Comparison of ENCODE assay signal across 23 cellular contexts in genomic region chr2:8976419-8976818, GRCh38. TPM values are rescaled to one million over a fixed set of nuclear protein-coding genes. Genes with fewer than 3 reads are reported as not detected.
DNase-seq lines count a peak whose midpoint lies in the region; ATAC-seq and TF ChIP-seq lines count a peak whose summit lies in the region.
"Had no signal": no experiment of that assay in that cellular context is flagged by ENCODE, and none has a peak within 500 bp of the region (broad histone marks: within the 10 kb centered on the region; RNA-seq: fewer than 3 reads in every experiment).

No MANE protein-coding gene starts in this region.

- no peaks in the 10 kb centered on the region for H3K79me2 ChIP-seq in trophoblast cell (ENCODE audit: control insufficient read depth, insufficient read depth, low read length, poor library complexity)

- no peaks in the 10 kb centered on the region for H3K4me1 ChIP-seq in trophoblast cell (ENCODE audit: control insufficient read depth in 1 of 2, insufficient read depth in 2 of 2, low read length in 2 of 2)

- H3K14ac ChIP-seq in trophoblast cell (ENCODE audit: low read length), result no peak overlapping the region

- no peaks in the 10 kb centered on the region for H3K4me1 Mint-ChIP-seq in stimulated activated memory B cell treated with anti-CD40 and anti-IgM and Interleukin-4, amounts not matched to agents 10 μg/mL and 1 μg/mL and 100 μg/mL, for 72 hours
- H3K4me1 Mint-ChIP-seq: nephron had no signal

- in situ Hi-C loops in KBM-7 (cut with MboI; ENCODE audit: low pct_unique_long_range_greater_than_20kb, low sequenced_read_pairs), result no loop called here

- H3K27me3 Mint-ChIP-seq in stimulated activated memory B cell treated with anti-CD40 and anti-IgM and Interleukin-4, amounts not matched to agents 10 μg/mL and 1 μg/mL and 100 μg/mL, for 72 hours, result no peaks in the 10 kb centered on the region

- H2AFZ ChIP-seq in trophoblast cell (ENCODE audit: insufficient read depth, low read length, poor library complexity), result no peak overlapping the region

- H3K4me3 ChIP-seq in fibroblast of the aortic adventitia (ENCODE audit: low read depth, low read length), result no peak overlapping the region
- H3K4me3 ChIP-seq in H7 (ENCODE audit: insufficient read depth, low read depth, low read length), result no peak overlapping the region
- H3K4me3 ChIP-seq in trophoblast cell (ENCODE audit: low read depth, low read length), result no peak overlapping the region
- H3K4me3 ChIP-seq: esophagus squamous epithelium had no signal

- H4K8ac ChIP-seq in trophoblast cell (ENCODE audit: low read depth, low read length), result no peak overlapping the region

- no peaks in the 10 kb centered on the region for H3K9me3 Mint-ChIP-seq in stimulated activated memory B cell treated with anti-CD40 and anti-IgM and Interleukin-4, amounts not matched to agents 10 μg/mL and 1 μg/mL and 100 μg/mL, for 72 hours
- H3K9me3 Mint-ChIP-seq: nephron had no signal

- no peak overlapping the region for H3K23ac ChIP-seq in trophoblast cell (ENCODE audit: low read length)

- H3K27ac Mint-ChIP-seq in stimulated activated memory B cell treated with anti-CD40 and anti-IgM and Interleukin-4, amounts not matched to agents 10 μg/mL and 1 μg/mL and 100 μg/mL, for 72 hours, result no peak overlapping the region
- H3K27ac Mint-ChIP-seq: nephron had no signal

- no peaks in the 10 kb centered on the region for H3K36me3 Mint-ChIP-seq in stimulated activated memory B cell treated with anti-CD40 and anti-IgM and Interleukin-4, amounts not matched to agents 10 μg/mL and 1 μg/mL and 100 μg/mL, for 72 hours

- no peaks in the 10 kb centered on the region for H3K9me3 ChIP-seq in trophoblast cell (ENCODE audit: insufficient read depth, low read depth, low read length)
- H3K9me3 ChIP-seq: esophagus squamous epithelium had no signal

- no peak for ATAC-seq in stimulated activated memory B cell treated with anti-CD40 and anti-IgM and Interleukin-4, amounts not matched to agents 10 μg/mL and 1 μg/mL and 100 μg/mL, for 72 hours
- ATAC-seq: left lobe of liver; sciatic nerve; stimulated activated naive CD8-positive, alpha-beta T cell treated with anti-CD3 and anti-CD28 coated beads, Interleukin-15, Interleukin-2, amounts not matched to agents 100 U/mL and 50 U/mL, for 24 hours had no signal

- no peak overlapping the region for H2BK120ac ChIP-seq in trophoblast cell (ENCODE audit: insufficient read depth, low read length, poor library complexity)

- peak; percentile 44 for DNase-seq in KBM-7
- peak; percentile 40 for DNase-seq in fibroblast of the aortic adventitia (ENCODE audit: low read depth)
- DNase-seq in midbrain (lab: John Stamatoyannopoulos, UW), result peak; percentile 25
- no peak for DNase-seq in epidermal melanocyte (ENCODE audit: insufficient read length, low spot score)
- no peak for DNase-seq in H7
- DNase-seq in trophoblast cell, result no peak
- DNase-seq: activated CD4-positive, CD25-positive, alpha-beta regulatory T cell; activated CD8-positive, alpha-beta memory T cell treated with anti-CD3 and anti-CD28 coated beads for 24 hours; activated T-cell treated with anti-CD3 and anti-CD28 coated beads, Interleukin-2, amount 50 U/mL, for 1 hour; brain microvascular endothelial cell; C1 segment of cervical spinal cord; effector CD8-positive, alpha-beta T cell; esophagus squamous epithelium; NCI-H1092; NCI-H187 treated with DMSO at 0.1 percent for 48 hours; NCI-H226; stimulated activated naive CD8-positive, alpha-beta T cell treated with anti-CD3 and anti-CD28 coated beads, Interleukin-15, Interleukin-2, amounts not matched to agents 100 U/mL and 50 U/mL, for 24 hours had no signal

- H3K36me3 ChIP-seq in H7 (replicated peaks; ENCODE audit: control insufficient read depth, insufficient read depth, low read length) (no peaks in the 10 kb centered on the region), trophoblast cell (ENCODE audit: control insufficient read depth in 1 of 2, insufficient read depth in 2 of 2, low read length in 2 of 2) (no peaks in the 10 kb centered on the region)
- H3K36me3 ChIP-seq: brain microvascular endothelial cell, esophagus squamous epithelium had no signal

- H2AK5ac ChIP-seq in trophoblast cell (ENCODE audit: low read length), result no peak overlapping the region

- H4K91ac ChIP-seq in trophoblast cell (ENCODE audit: low read depth, low read length), result no peak overlapping the region

- H3K79me1 ChIP-seq in trophoblast cell (ENCODE audit: low read length), result no peaks in the 10 kb centered on the region

- no peak overlapping the region for H3K4me2 ChIP-seq in trophoblast cell (ENCODE audit: low read length)

- WGBS in trophoblast cell (ENCODE audit: extremely low coverage, insufficient coverage, insufficient read length), result no CpG with 5 or more reads among the region's 7 CpGs

- no peak overlapping the region for H3K9ac ChIP-seq in trophoblast cell (ENCODE audit: low read length)

- H4K12ac ChIP-seq in trophoblast cell (ENCODE audit: low read depth, low read length), result no peak overlapping the region

- no peak overlapping the region for H3K4ac ChIP-seq in trophoblast cell (ENCODE audit: low read depth, low read length)

- no peak for TF ChIP-seq CTCF in VCaP (conservative IDR thresholded peaks at IDR 0.05)
- TF ChIP-seq CTCF in fibroblast of the aortic adventitia (IDR thresholded peaks at IDR 0.05; ENCODE audit: insufficient read depth, low read length), result no peak

- no peak overlapping the region for H3K18ac ChIP-seq in trophoblast cell (ENCODE audit: low read length)

- no peak overlapping the region for H3K4me3 Mint-ChIP-seq in stimulated activated memory B cell treated with anti-CD40 and anti-IgM and Interleukin-4, amounts not matched to agents 10 μg/mL and 1 μg/mL and 100 μg/mL, for 72 hours
- H3K4me3 Mint-ChIP-seq: nephron had no signal

- H2BK5ac ChIP-seq in trophoblast cell (ENCODE audit: low read depth, low read length, poor library complexity), result no peak overlapping the region

- H3K27me3 ChIP-seq in H7 (ENCODE audit: control insufficient read depth, insufficient read depth, low read length) (no peaks in the 10 kb centered on the region), trophoblast cell (ENCODE audit: insufficient read depth, low read length) (no peaks in the 10 kb centered on the region)
- H3K27me3 ChIP-seq: brain microvascular endothelial cell, esophagus squamous epithelium had no signal

- peak overlapping the region; percentile 53 for H3K27ac ChIP-seq in VCaP
- H3K27ac ChIP-seq in trophoblast cell (ENCODE audit: low read depth, low read length), result no peak overlapping the region
- H3K27ac ChIP-seq: brain microvascular endothelial cell, esophagus squamous epithelium, HL-60 had no signal

- H2BK12ac ChIP-seq in trophoblast cell (ENCODE audit: low read length), result no peak overlapping the region

RNA-seq across cellular contexts. Expression of gene MBOAT2, which starts 27.1 kb away (rescaled TPM):
- total RNA-seq in fibroblast of the aortic adventitia (ENCODE audit: low replicate concordance), result 18.1 and 37.1 TPM in 2 replicates
- 16.4 and 23.9 TPM in 2 replicates for total RNA-seq in H7 (2014; rRNA removed; shearing (Covaris generic))
- 9.5 and 9.6 TPM in 2 replicates for polyA plus RNA-seq in trophoblast cell (2013)

Comparison
In these comparisons a context has a peak if more than half of its experiments do, and no peak if none do; other contexts are left out.
1. DNase-seq: peak in KBM-7 (single experiment), fibroblast of the aortic adventitia (single experiment) and midbrain (single experiment); none in epidermal melanocyte (single experiment), H7 (single experiment) and trophoblast cell (0 of 2).